8 cellular contexts compared by ENCODE assay signal in the genomic region with DNA sequence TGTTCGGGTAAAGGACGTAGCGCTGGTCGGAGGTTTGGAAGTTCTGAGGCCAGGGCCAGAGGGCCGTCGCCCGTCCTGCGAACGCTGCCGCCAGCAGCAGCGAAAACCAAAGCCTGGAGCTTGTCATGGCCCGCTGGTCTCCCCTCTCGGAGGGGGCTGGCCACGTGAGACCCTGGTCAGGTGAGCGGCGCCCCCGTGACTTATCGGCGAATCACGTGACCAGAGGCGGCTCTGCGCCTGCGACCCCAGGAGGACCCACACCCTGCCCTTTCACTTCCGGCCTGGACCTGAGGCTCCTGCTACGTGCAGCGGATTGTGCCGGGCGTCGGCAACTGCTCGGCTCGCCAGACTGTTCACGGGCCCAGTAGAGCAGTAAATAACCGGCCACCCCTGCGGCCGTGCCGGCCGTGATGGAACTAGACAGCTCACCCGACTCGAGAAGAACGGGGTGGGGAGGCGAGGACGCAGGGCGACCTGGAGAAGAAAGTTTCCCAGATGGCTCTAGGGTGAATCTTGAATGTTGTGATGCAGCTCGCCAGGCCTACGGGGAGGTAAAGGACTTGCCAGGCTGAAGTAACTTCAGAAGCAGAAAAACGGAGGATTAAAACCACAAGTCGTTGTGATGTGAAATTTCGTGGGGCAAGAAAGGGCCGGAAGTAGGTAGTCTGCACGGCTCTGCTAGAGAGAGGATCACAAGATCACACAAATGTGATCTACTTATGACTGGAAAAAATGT. TPM values are rescaled to one million over a fixed set of nuclear protein-coding genes. Genes with fewer than 3 reads are reported as not detected.
DNase-seq lines count a peak whose midpoint lies in the region; ATAC-seq and TF ChIP-seq lines count a peak whose summit lies in the region.

A gene (minus strand): TSS at position 169 of the 736 bp plus-strand sequence. CDS start 42 bp downstream, at position 127.

- ATAC-seq in GM19324 (IDR thresholded peaks at IDR 0.05; ENCODE audit: low FRiP score, unreplicated experiment) (peak; percentile 94), HG03460 (IDR thresholded peaks at IDR 0.05; ENCODE audit: unreplicated experiment) (peak; percentile 75), left colon (peak; percentile 89)

- intact Hi-C loops in activated CD4-positive, alpha-beta T cell treated with anti-CD3 and anti-CD28 coated beads, Interleukin-2, amount 10 ng/mL, durations not matched to agents 24 days and 14 days (cut with micrococcal nuclease), result loop anchor here (1.0 to 5.0 kb wide), 3 partner anchors 98 to 149 kb away; a partner anchor contains a TSS
- intact Hi-C loops in left colon (cut with DNase I, micrococcal nuclease), result no loop called here

- TF ChIP-seq CTCF in BJ (IDR thresholded peaks at IDR 0.05; ENCODE audit: insufficient read depth, low read depth, low read length) (no peak), coronary artery (IDR thresholded peaks at IDR 0.05) (no peak)

- peak within 1 kb of the TSS; percentile 85 to 88 for H3K27ac ChIP-seq in coronary artery

- peaks cover 6% of the 10 kb centered on the region for H3K36me3 Mint-ChIP-seq in activated CD4-positive, alpha-beta T cell treated with anti-CD3 and anti-CD28 coated beads, Interleukin-2, amount 10 ng/mL, durations not matched to agents 24 days and 14 days (ENCODE audit: low read depth)

- POLR2A ChIA-PET in BJ (lab: Charles Lee), result no interaction called here

- CTCF ChIA-PET in BJ (lab: Yijun Ruan, JAX), result interaction anchor here (0.6 to 1.2 kb wide), 3 partner anchors 21 to 409 kb away, joined by 3 read pairs; no protein-coding TSS in a partner anchor

- peak within 1 kb of the TSS; percentile 90 for H3K4me3 Mint-ChIP-seq in activated CD4-positive, alpha-beta T cell treated with anti-CD3 and anti-CD28 coated beads, Interleukin-2, amount 10 ng/mL, durations not matched to agents 24 days and 14 days

- H3K27ac Mint-ChIP-seq in activated CD4-positive, alpha-beta T cell treated with anti-CD3 and anti-CD28 coated beads, Interleukin-2, amount 10 ng/mL, durations not matched to agents 24 days and 14 days, result peak within 1 kb of the TSS; percentile 91

- peak; percentile 53 for DNase-seq in BJ (ENCODE audit: low read depth)
- peak; percentile 90 to 98 for DNase-seq in NCI-H526 (lab: John Stamatoyannopoulos, UW)
- peak; percentile 99 for DNase-seq in activated CD4-positive, alpha-beta T cell treated with anti-CD3 and anti-CD28 coated beads, Interleukin-2, amount 10 ng/mL, durations not matched to agents 24 days and 14 days
- peak; percentile 97 for DNase-seq in coronary artery (ENCODE audit: low spot score)
- peak; percentile 97 to 98 for DNase-seq in left colon
- peak; percentile 80 to 97 for DNase-seq in stimulated activated CD4-positive, alpha-beta T cell treated with anti-CD3 and anti-CD28 coated beads, Interleukin-1b, Interleukin-23, amount 100 ng/mL, for 4 hours (ENCODE audit: low read depth in 2 of 2)

- H3K27me3 Mint-ChIP-seq in activated CD4-positive, alpha-beta T cell treated with anti-CD3 and anti-CD28 coated beads, Interleukin-2, amount 10 ng/mL, durations not matched to agents 24 days and 14 days, result no peaks in the 10 kb centered on the region

- H3K4me1 Mint-ChIP-seq in activated CD4-positive, alpha-beta T cell treated with anti-CD3 and anti-CD28 coated beads, Interleukin-2, amount 10 ng/mL, durations not matched to agents 24 days and 14 days, result peaks cover 31% of the 10 kb centered on the region

- H3K36me3 ChIP-seq in BJ (ENCODE audit: control insufficient read depth, insufficient read depth, low read length), result no peaks in the 10 kb centered on the region

- H3K4me3 ChIP-seq in BJ (ENCODE audit: low read depth, low read length) (peak within 1 kb of the TSS; percentile 80), coronary artery (peak within 1 kb of the TSS; percentile 87)

- H3K27me3 ChIP-seq in BJ (ENCODE audit: control insufficient read depth, insufficient read depth, low read length), result no peaks in the 10 kb centered on the region; the same call in 1 of the 2 replicates

- H3K9me3 Mint-ChIP-seq in activated CD4-positive, alpha-beta T cell treated with anti-CD3 and anti-CD28 coated beads, Interleukin-2, amount 10 ng/mL, durations not matched to agents 24 days and 14 days, result no peaks in the 10 kb centered on the region

RNA-seq across cellular contexts. Expression of the gene that starts here (rescaled TPM):
- polyA plus RNA-seq in BJ (2011; rRNA removed), result 221 and 272 TPM in 2 replicates
- polyA minus RNA-seq in BJ (2011; rRNA and poly(A)+ RNA removed), result 26.3 and 36.5 TPM in 2 replicates
- total RNA-seq in activated CD4-positive, alpha-beta T cell treated with anti-CD3 and anti-CD28 coated beads, Interleukin-2, amount 10 ng/mL, durations not matched to agents 24 days and 14 days, result 54.3 and 59.4 TPM in 2 replicates
- total RNA-seq in left colon, result 100 to 1,000 TPM in 1 of 2 donors, 10 to 100 TPM in 1; 91.4 to 107 TPM

Comparison
In these comparisons a context has a peak if more than half of its experiments do, and no peak if none do; other contexts are left out.
1. Peak in every context shown above with its lines: DNase-seq, ATAC-seq, H3K4me3 ChIP-seq and H3K27ac ChIP-seq.